ENCODE assay signal across 8 cellular contexts in the genomic region with DNA sequence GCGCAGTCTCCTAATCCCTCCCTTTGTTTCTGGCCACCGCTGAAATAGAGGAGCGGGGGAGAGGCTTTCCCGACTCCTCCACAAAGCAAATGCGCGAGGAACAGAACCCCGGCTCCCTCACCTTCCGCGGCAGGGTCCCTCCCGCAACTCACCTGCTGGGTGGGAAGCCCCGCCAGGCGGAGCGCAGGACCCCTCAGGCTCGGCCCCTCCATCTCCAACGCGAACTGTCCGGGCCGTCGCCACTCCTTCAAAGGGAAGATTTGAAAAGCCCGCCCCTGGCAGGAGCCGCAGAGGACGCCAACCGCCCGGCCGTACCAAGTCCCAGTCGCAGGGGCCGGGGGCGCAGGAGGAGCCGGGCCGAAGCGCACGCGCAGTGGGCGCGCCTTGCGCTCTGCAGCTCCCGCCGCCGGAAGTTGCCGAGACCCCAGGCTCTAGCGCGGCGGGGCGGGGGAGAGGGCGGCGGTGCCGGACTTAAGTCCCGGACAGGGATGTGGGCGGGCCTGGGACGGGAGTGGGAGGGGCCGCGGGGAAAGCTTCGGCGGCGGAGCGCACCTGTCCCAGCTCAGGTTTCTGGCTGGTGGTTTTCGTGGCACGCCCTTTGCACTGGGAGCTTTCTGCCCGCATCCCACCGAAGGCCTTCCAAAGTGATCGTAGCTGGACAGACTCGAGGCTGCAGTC. TPM values are rescaled to one million over a fixed set of nuclear protein-coding genes. Genes with fewer than 3 reads are reported as not detected.
DNase-seq lines count a peak whose midpoint lies in the region; ATAC-seq lines count a peak whose summit lies in the region.

A gene with protein sequence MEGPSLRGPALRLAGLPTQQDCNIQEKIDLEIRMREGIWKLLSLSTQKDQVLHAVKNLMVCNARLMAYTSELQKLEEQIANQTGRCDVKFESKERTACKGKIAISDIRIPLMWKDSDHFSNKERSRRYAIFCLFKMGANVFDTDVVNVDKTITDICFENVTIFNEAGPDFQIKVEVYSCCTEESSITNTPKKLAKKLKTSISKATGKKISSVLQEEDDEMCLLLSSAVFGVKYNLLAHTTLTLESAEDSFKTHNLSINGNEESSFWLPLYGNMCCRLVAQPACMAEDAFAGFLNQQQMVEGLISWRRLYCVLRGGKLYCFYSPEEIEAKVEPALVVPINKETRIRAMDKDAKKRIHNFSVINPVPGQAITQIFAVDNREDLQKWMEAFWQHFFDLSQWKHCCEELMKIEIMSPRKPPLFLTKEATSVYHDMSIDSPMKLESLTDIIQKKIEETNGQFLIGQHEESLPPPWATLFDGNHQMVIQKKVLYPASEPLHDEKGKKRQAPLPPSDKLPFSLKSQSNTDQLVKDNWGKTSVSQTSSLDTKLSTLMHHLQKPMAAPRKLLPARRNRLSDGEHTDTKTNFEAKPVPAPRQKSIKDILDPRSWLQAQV (minus strand): TSS at position 446 of the 678 bp plus-strand sequence. CDS start 234 bp downstream, at position 212.

- intact Hi-C loops in activated CD4-positive, alpha-beta T cell treated with anti-CD3 and anti-CD28 coated beads, Interleukin-2, amount 10 ng/mL, durations not matched to agents 24 days and 14 days (cut with micrococcal nuclease): loop anchor here (5.0 to 10.0 kb wide), 4 partner anchors 164 to 586 kb away; no protein-coding TSS in a partner anchor
- intact Hi-C loops in dendritic cell treated with granulocyte-macrophage colony-stimulating factor and Interleukin-4, amounts not matched to agents 40 ng/mL and 50 ng/mL, for 4 days (cut with micrococcal nuclease): loop anchor here (10.0 kb wide), 1 partner anchor 156 kb away; no protein-coding TSS in a partner anchor

- peak within 1 kb of the TSS; percentile 86 for H3K4me3 Mint-ChIP-seq in activated CD4-positive, alpha-beta T cell treated with anti-CD3 and anti-CD28 coated beads, Interleukin-2, amount 10 ng/mL, durations not matched to agents 24 days and 14 days
- peak within 1 kb of the TSS; percentile 75 for H3K4me3 Mint-ChIP-seq in dendritic cell treated with granulocyte-macrophage colony-stimulating factor and Interleukin-4, amounts not matched to agents 40 ng/mL and 50 ng/mL, for 4 days

- peak within 1 kb of the TSS; percentile 56 for H3K27ac Mint-ChIP-seq in activated CD4-positive, alpha-beta T cell treated with anti-CD3 and anti-CD28 coated beads, Interleukin-2, amount 10 ng/mL, durations not matched to agents 24 days and 14 days
- peak within 1 kb of the TSS; percentile 37 for H3K27ac Mint-ChIP-seq in dendritic cell treated with granulocyte-macrophage colony-stimulating factor and Interleukin-4, amounts not matched to agents 40 ng/mL and 50 ng/mL, for 4 days

- peak; percentile 70 for ATAC-seq in HG03097 (IDR thresholded peaks at IDR 0.05; ENCODE audit: low FRiP score, unreplicated experiment)
- peak; percentile 97 for ATAC-seq in left lobe of liver

- peaks cover 20% of the 10 kb centered on the region for H3K4me1 Mint-ChIP-seq in activated CD4-positive, alpha-beta T cell treated with anti-CD3 and anti-CD28 coated beads, Interleukin-2, amount 10 ng/mL, durations not matched to agents 24 days and 14 days
- H3K4me1 Mint-ChIP-seq in dendritic cell treated with granulocyte-macrophage colony-stimulating factor and Interleukin-4, amounts not matched to agents 40 ng/mL and 50 ng/mL, for 4 days (ENCODE audit: low read depth): peaks cover 30% of the 10 kb centered on the region

- no peaks in the 10 kb centered on the region for H3K9me3 Mint-ChIP-seq in activated CD4-positive, alpha-beta T cell treated with anti-CD3 and anti-CD28 coated beads, Interleukin-2, amount 10 ng/mL, durations not matched to agents 24 days and 14 days
- H3K9me3 Mint-ChIP-seq in dendritic cell treated with granulocyte-macrophage colony-stimulating factor and Interleukin-4, amounts not matched to agents 40 ng/mL and 50 ng/mL, for 4 days: no peaks in the 10 kb centered on the region

- no peaks in the 10 kb centered on the region for H3K36me3 Mint-ChIP-seq in activated CD4-positive, alpha-beta T cell treated with anti-CD3 and anti-CD28 coated beads, Interleukin-2, amount 10 ng/mL, durations not matched to agents 24 days and 14 days (ENCODE audit: low read depth)
- H3K36me3 Mint-ChIP-seq in dendritic cell treated with granulocyte-macrophage colony-stimulating factor and Interleukin-4, amounts not matched to agents 40 ng/mL and 50 ng/mL, for 4 days (ENCODE audit: low read depth): peaks cover 17% of the 10 kb centered on the region

- DNase-seq in SIG-M5 treated with dmso at 0.1 percent for 504 hours (lab: John Stamatoyannopoulos, UW; ENCODE audit: unreplicated experiment): peak; percentile 48
- no peak for DNase-seq in SIG-M5 (lab: John Stamatoyannopoulos, UW)
- peak; percentile 51 for DNase-seq in NCI-H345 treated with DMSO at 0.1 percent for 48 hours (lab: John Stamatoyannopoulos, UW; ENCODE audit: unreplicated experiment)
- peak; percentile 94 for DNase-seq in activated CD4-positive, alpha-beta T cell treated with anti-CD3 and anti-CD28 coated beads, Interleukin-2, amount 10 ng/mL, durations not matched to agents 24 days and 14 days
- DNase-seq in left lobe of liver (ENCODE audit: low spot score): peak; percentile 71
- peak; percentile 41 to 61 for DNase-seq in stimulated activated CD4-positive, alpha-beta T cell treated with anti-CD3 and anti-CD28 coated beads, Interleukin-1b, Interleukin-23, amount 100 ng/mL, for 4 hours (ENCODE audit: low read depth in 2 of 2)

- H3K27me3 Mint-ChIP-seq in activated CD4-positive, alpha-beta T cell treated with anti-CD3 and anti-CD28 coated beads, Interleukin-2, amount 10 ng/mL, durations not matched to agents 24 days and 14 days: peaks cover 34% of the 10 kb centered on the region
- H3K27me3 Mint-ChIP-seq in dendritic cell treated with granulocyte-macrophage colony-stimulating factor and Interleukin-4, amounts not matched to agents 40 ng/mL and 50 ng/mL, for 4 days: peaks cover 25% of the 10 kb centered on the region

RNA-seq across cellular contexts. Expression of the gene that starts here (rescaled TPM):
- 2.7 and 3.4 TPM in 2 replicates for total RNA-seq in activated CD4-positive, alpha-beta T cell treated with anti-CD3 and anti-CD28 coated beads, Interleukin-2, amount 10 ng/mL, durations not matched to agents 24 days and 14 days
- 0.05 TPM for total RNA-seq in left lobe of liver

Comparison
In these comparisons a context has a peak if more than half of its experiments do, and no peak if none do; other contexts are left out.
1. Peak in DNase-seq and ATAC-seq in left lobe of liver; RNA of the gene not detected or under 1 TPM.